Comparison of ENCODE assay signal across 22 cellular contexts in genomic region chr1:113938192-113938591, GRCh38. TPM values are rescaled to one million over a fixed set of nuclear protein-coding genes. Genes with fewer than 3 reads are reported as not detected.
DNase-seq lines count a peak whose midpoint lies in the region; ATAC-seq, FAIRE-seq and TF ChIP-seq lines count a peak whose summit lies in the region.
"Had no signal": no experiment of that assay in that cellular context is flagged by ENCODE, and none has a peak within 500 bp of the region (broad histone marks: within the 10 kb centered on the region; RNA-seq: fewer than 3 reads in every experiment).

No MANE protein-coding gene starts in this region.

- no peak for TF ChIP-seq RAD21 in HepG2 (CRISPR knock-in tag; IDR thresholded peaks at IDR 0.05)

- H2AFZ ChIP-seq in HepG2 (ENCODE audit: low read length) = no peak overlapping the region
- H2AFZ ChIP-seq in OCI-LY1 (ENCODE audit: low read length) = no peak overlapping the region

- peaks cover 35% of the 10 kb centered on the region for H3K4me1 ChIP-seq in HepG2 (ENCODE audit: insufficient read depth, low read length)
- H3K4me1 ChIP-seq in right lobe of liver = peaks cover 0 to 26% (median 12%) of the 10 kb centered on the region in 4 donors
- peaks cover 78% of the 10 kb centered on the region for H3K4me1 ChIP-seq in OCI-LY1 (ENCODE audit: insufficient read depth, low read length, severe bottlenecking)

- H3K9me2 ChIP-seq in OCI-LY1 (ENCODE audit: low read depth, low read length) = no peaks in the 10 kb centered on the region

- no peaks in the 10 kb centered on the region for H3K9me3 Mint-ChIP-seq in brain
- H3K9me3 Mint-ChIP-seq in stimulated activated naive CD8-positive, alpha-beta T cell treated with anti-CD3 and anti-CD28 coated beads, Interleukin-15, amount 100 ng/mL, for 72 hours = peaks cover 2 to 3% of the 10 kb centered on the region in 2 donors

- peaks cover 29% of the 10 kb centered on the region for H3K36me3 Mint-ChIP-seq in brain

- no peaks in the 10 kb centered on the region for H3K27me3 ChIP-seq in HepG2 (ENCODE audit: control insufficient read depth in 1 of 2, insufficient read depth in 2 of 2, low read length in 2 of 2)
- no peaks in the 10 kb centered on the region for H3K27me3 ChIP-seq in right lobe of liver
- no peaks in the 10 kb centered on the region for H3K27me3 ChIP-seq in OCI-LY1 (ENCODE audit: insufficient read depth, low read length)
- H3K27me3 ChIP-seq: brain microvascular endothelial cell, ovary had no signal

- intact Hi-C loops in HepG2 (cut with micrococcal nuclease; ENCODE audit: unreplicated experiment) (no loop called here), right lobe of liver (cut with DNase I) (no loop called here)

- ATAC-seq in HepG2 = no peak
- no peak for ATAC-seq in right lobe of liver
- no peak for ATAC-seq in stimulated activated naive CD8-positive, alpha-beta T cell treated with anti-CD3 and anti-CD28 coated beads, Interleukin-15, amount 100 ng/mL, for 72 hours
- no peak for ATAC-seq in GM21526 (IDR thresholded peaks at IDR 0.05; ENCODE audit: low FRiP score, unreplicated experiment)
- ATAC-seq: left cardiac atrium had no signal

- H3K4me2 ChIP-seq in HepG2 (ENCODE audit: low read depth, low read length) (no peak overlapping the region), OCI-LY1 (ENCODE audit: low read length) (no peak overlapping the region)

- in situ Hi-C loops in HepG2 (cut with HindIII; ENCODE audit: extremely low pct_ligation_motif_present, low pct_unique_long_range_greater_than_20kb) = no loop called here

- TF ChIP-seq CTCF in HepG2 (CRISPR knock-in tag; IDR thresholded peaks at IDR 0.05) = no peak
- TF ChIP-seq CTCF in right lobe of liver (IDR thresholded peaks at IDR 0.05) = no peak
- no peak for TF ChIP-seq CTCF in OCI-LY1 (IDR thresholded peaks at IDR 0.05; ENCODE audit: low read length)
- TF ChIP-seq CTCF in brain (conservative IDR thresholded peaks at IDR 0.05) = no peak

- H3K27me3 Mint-ChIP-seq in brain = no peaks in the 10 kb centered on the region
- H3K27me3 Mint-ChIP-seq in stimulated activated naive CD8-positive, alpha-beta T cell treated with anti-CD3 and anti-CD28 coated beads, Interleukin-15, amount 100 ng/mL, for 72 hours = no peaks in the 10 kb centered on the region

- no peak overlapping the region for H3K4me3 ChIP-seq in HepG2 (replicated peaks in 1 of 3; ENCODE audit: insufficient read depth in 1 of 3, low read depth in 2 of 3, low read length in 3 of 3)
- H3K4me3 ChIP-seq in right lobe of liver = no peak overlapping the region
- H3K4me3 ChIP-seq in OCI-LY1 (ENCODE audit: low read depth, low read length, poor library complexity, severe bottlenecking) = no peak overlapping the region
- H3K4me3 ChIP-seq: ovary, thoracic aorta had no signal

- CTCF ChIA-PET in HepG2 (lab: Yijun Ruan, JAX; ENCODE audit: low intra/inter-chr PET ratio, low total read pairs) = no interaction called here

- FAIRE-seq in HepG2 (lab: Jason Lieb, UNC) = no peak
- FAIRE-seq: frontal cortex had no signal

- peak overlapping the region in 3 of 5 experiments; percentile 7 to 74 (median 61) for H3K27ac Mint-ChIP-seq in brain
- peak overlapping the region; percentile 15 to 49 for H3K27ac Mint-ChIP-seq in stimulated activated naive CD8-positive, alpha-beta T cell treated with anti-CD3 and anti-CD28 coated beads, Interleukin-15, amount 100 ng/mL, for 72 hours

- no peaks in the 10 kb centered on the region for H3F3A ChIP-seq in OCI-LY1 (ENCODE audit: insufficient read depth, low read length)

- H3K27ac ChIP-seq in HepG2 (ENCODE audit: extremely low read length, insufficient read depth, low read length) (no peak overlapping the region), right lobe of liver (no peak overlapping the region), OCI-LY1 (ENCODE audit: low read depth, low read length, poor library complexity, severe bottlenecking) (peak overlapping the region; percentile 92)
- H3K27ac ChIP-seq: brain microvascular endothelial cell, ovary, thoracic aorta had no signal

- peaks cover 64% of the 10 kb centered on the region for H3K4me1 Mint-ChIP-seq in brain
- H3K4me1 Mint-ChIP-seq in stimulated activated naive CD8-positive, alpha-beta T cell treated with anti-CD3 and anti-CD28 coated beads, Interleukin-15, amount 100 ng/mL, for 72 hours = peaks cover 86% of the 10 kb centered on the region

- H3K79me2 ChIP-seq in HepG2 (ENCODE audit: insufficient read depth, low read length) (peaks cover 84% of the 10 kb centered on the region), OCI-LY1 (ENCODE audit: insufficient read depth, low read length) (peaks cover 81% of the 10 kb centered on the region)

- TF ChIP-seq POLR2A in HepG2 (IDR thresholded peaks at IDR 0.05; ENCODE audit: insufficient read depth in 1 of 2, low read depth in 2 of 2, low read length in 2 of 2) (no peak), right lobe of liver (IDR thresholded peaks at IDR 0.05) (no peak)

- H4K20me1 ChIP-seq in HepG2 (ENCODE audit: insufficient read depth, low read length) (peaks cover 11% of the 10 kb centered on the region), OCI-LY1 (ENCODE audit: insufficient read depth, low read length) (no peaks in the 10 kb centered on the region)

- POLR2A ChIA-PET in HepG2 (lab: Yijun Ruan, JAX) = interaction anchor here (3.2 kb wide), 1 partner anchor 9 kb away, joined by 10 read pairs; the partner anchor contains the start of gene HIPK1

- WGBS in HepG2 (ENCODE audit: low lambda C conversion rate) = 76% methylated on average over 5 of the region's 5 CpGs
- WGBS in right lobe of liver (ENCODE audit: insufficient coverage, low coverage, low lambda C conversion rate, missing lambda C conversion rate) = 69% methylated on average over 4 of the region's 5 CpGs

- DNase-seq in HepG2 (ENCODE audit: low spot score) (no peak), right lobe of liver (no peak), HCEC 1CT (no peak), NCI-H226 (no peak)
- DNase-seq in stimulated activated naive CD8-positive, alpha-beta T cell treated with anti-CD3 and anti-CD28 coated beads, Interleukin-15, amount 100 ng/mL, for 72 hours = no peak
- DNase-seq: activated CD8-positive, alpha-beta memory T cell treated with anti-CD3 and anti-CD28 coated beads for 24 hours; activated gamma-delta T cell treated with Interleukin-2 at 50 U/mL for 16 hours; brain microvascular endothelial cell; cortex of kidney; DMS153; left cardiac atrium; NCI-H1048; NCI-H69; ovary; stimulated activated CD4-positive, alpha-beta T cell treated with anti-CD3 and anti-CD28 coated beads, Interleukin-4, amount 100 ng/mL, for 4 hours; stimulated activated CD8-positive, alpha-beta memory T cell treated with anti-CD3 and anti-CD28 coated beads, Interleukin-4, amount 100 ng/mL, for 48 hours had no signal

- H3K9me3 ChIP-seq in HepG2 (ENCODE audit: low read length) = no peaks in the 10 kb centered on the region
- no peaks in the 10 kb centered on the region for H3K9me3 ChIP-seq in right lobe of liver
- no peaks in the 10 kb centered on the region for H3K9me3 ChIP-seq in OCI-LY1 (ENCODE audit: low read length)
- H3K9me3 ChIP-seq: ovary, thoracic aorta had no signal

- BruUV-seq in HepG2 (replicated peaks; lab: Mats Ljungman, UMichigan) = no TSS peak

- no peak overlapping the region for H3K4me3 Mint-ChIP-seq in brain
- H3K4me3 Mint-ChIP-seq in stimulated activated naive CD8-positive, alpha-beta T cell treated with anti-CD3 and anti-CD28 coated beads, Interleukin-15, amount 100 ng/mL, for 72 hours = peak overlapping the region; percentile 44 to 50

- H3K9ac ChIP-seq in HepG2 (ENCODE audit: insufficient read depth, low read depth, low read length) = no peak overlapping the region
- H3K9ac ChIP-seq in OCI-LY1 (ENCODE audit: low read length) = no peak overlapping the region

- TF ChIP-seq EP300 in HepG2 (IDR thresholded peaks at IDR 0.05; ENCODE audit: low read depth in 2 of 2, low read length in 2 of 2) (no peak), HepG2 (CRISPR knock-in tag; IDR thresholded peaks at IDR 0.05; ENCODE audit: borderline replicate concordance) (no peak)

- peaks cover 7 to 22% of the 10 kb centered on the region in 2 experiments; a peak in 4 of 5 replicates for H3K36me3 ChIP-seq in HepG2 (replicated peaks in 1 of 2; ENCODE audit: control insufficient read depth in 1 of 2, insufficient read depth in 2 of 2, low read length in 2 of 2)
- H3K36me3 ChIP-seq in right lobe of liver = peaks cover 0 to 5% (median 0%) of the 10 kb centered on the region in 4 donors
- H3K36me3 ChIP-seq in OCI-LY1 (ENCODE audit: insufficient read depth, low read length) = peaks cover 22% of the 10 kb centered on the region
- H3K36me3 ChIP-seq: ovary had no signal

RNA-seq across cellular contexts. Expression of gene HIPK1, which starts 9.1 kb away (rescaled TPM):
- total RNA-seq in HepG2 (2016; rRNA removed; fragmentation: Illumina TruSeq; extraction: Trizol) = 20.8 and 28.9 TPM in 2 replicates
- 2.6 and 3.3 TPM in 2 replicates for total RNA-seq in HepG2 (2016; cell fraction: cytosol; rRNA removed; fragmentation: Illumina TruSeq; extraction: Trizol; ENCODE audit: low read depth)
- 21.2 and 27.9 TPM in 2 replicates for total RNA-seq in HepG2 (2016; cell fraction: insoluble cytoplasmic fraction; rRNA removed; fragmentation: Illumina TruSeq; extraction: Trizol)
- 9.1 and 10.1 TPM in 2 replicates for total RNA-seq in HepG2 (2016; cell fraction: membrane; rRNA removed; fragmentation: Illumina TruSeq; extraction: Trizol)
- total RNA-seq in HepG2 (2016; cell fraction: nucleus; rRNA removed; fragmentation: Illumina TruSeq; extraction: Trizol) = 17.6 and 20.7 TPM in 2 replicates
- 31.8 and 33.4 TPM in 2 replicates for polyA plus RNA-seq in HepG2 (2011; rRNA removed)
- 23.7 and 24.9 TPM in 2 replicates for polyA plus RNA-seq in HepG2 (2011; cell fraction: cytosol; rRNA removed)
- polyA plus RNA-seq in HepG2 (2011; cell fraction: nucleus; rRNA removed) = 27.2 and 33.2 TPM in 2 replicates
- polyA plus RNA-seq in HepG2 (2012) = 17.6 and 21.9 TPM in 2 replicates
- 0.47 and 0.53 TPM in 2 replicates for polyA plus RNA-seq in HepG2 (2016; cell fraction: cytosol; fragmentation: Illumina TruSeq; extraction: Trizol; ENCODE audit: low read depth)
- polyA plus RNA-seq in HepG2 (2016; cell fraction: insoluble cytoplasmic fraction; fragmentation: Illumina TruSeq; extraction: Trizol; ENCODE audit: low read depth) = 22.0 and 23.3 TPM in 2 replicates
- polyA plus RNA-seq in HepG2 (2016; cell fraction: membrane; fragmentation: Illumina TruSeq; extraction: Trizol; ENCODE audit: low read depth) = 3.1 and 4.1 TPM in 2 replicates
- 21.7 and 22.1 TPM in 2 replicates for polyA plus RNA-seq in HepG2 (2016; cell fraction: nucleus; fragmentation: Illumina TruSeq; extraction: Trizol; ENCODE audit: insufficient read depth, low read depth)
- polyA minus RNA-seq in HepG2 (2011; rRNA and poly(A)+ RNA removed; ENCODE audit: low replicate concordance) = 188 and 239 TPM in 2 replicates
- 49.5 and 56.5 TPM in 2 replicates for polyA minus RNA-seq in HepG2 (2011; cell fraction: cytosol; rRNA and poly(A)+ RNA removed)
- polyA minus RNA-seq in HepG2 (2011; cell fraction: nucleus; rRNA and poly(A)+ RNA removed) = 32.8 and 43.5 TPM in 2 replicates
- total RNA-seq in right lobe of liver = 10 to 100 TPM; 19.0 to 29.6 (median 23.5) TPM
- polyA plus RNA-seq in brain (ENCODE audit: insufficient read depth, low read depth, low replicate concordance) = 39.3 TPM

RNA-seq across cellular contexts. Expression of gene DCLRE1B, which starts 33.1 kb away (rescaled TPM):
- total RNA-seq in HepG2 (2016; rRNA removed; fragmentation: Illumina TruSeq; extraction: Trizol) = 8.0 and 11.5 TPM in 2 replicates
- 1.3 and 1.4 TPM in 2 replicates for total RNA-seq in HepG2 (2016; cell fraction: cytosol; rRNA removed; fragmentation: Illumina TruSeq; extraction: Trizol; ENCODE audit: low read depth)
- total RNA-seq in HepG2 (2016; cell fraction: insoluble cytoplasmic fraction; rRNA removed; fragmentation: Illumina TruSeq; extraction: Trizol) = 7.3 and 9.5 TPM in 2 replicates
- 5.6 and 5.7 TPM in 2 replicates for total RNA-seq in HepG2 (2016; cell fraction: membrane; rRNA removed; fragmentation: Illumina TruSeq; extraction: Trizol)
- 3.4 and 4.6 TPM in 2 replicates for total RNA-seq in HepG2 (2016; cell fraction: nucleus; rRNA removed; fragmentation: Illumina TruSeq; extraction: Trizol)
- 2.3 and 2.7 TPM in 2 replicates for polyA plus RNA-seq in HepG2 (2011; rRNA removed)
- 2.3 and 2.9 TPM in 2 replicates for polyA plus RNA-seq in HepG2 (2011; cell fraction: cytosol; rRNA removed)
- polyA plus RNA-seq in HepG2 (2011; cell fraction: nucleus; rRNA removed) = 1.4 and 1.5 TPM in 2 replicates
- 4.4 and 6.4 TPM in 2 replicates for polyA plus RNA-seq in HepG2 (2012)
- 1.1 and 1.4 TPM in 2 replicates for polyA plus RNA-seq in HepG2 (2016; cell fraction: cytosol; fragmentation: Illumina TruSeq; extraction: Trizol; ENCODE audit: low read depth)
- polyA plus RNA-seq in HepG2 (2016; cell fraction: insoluble cytoplasmic fraction; fragmentation: Illumina TruSeq; extraction: Trizol; ENCODE audit: low read depth) = 12.5 and 13.5 TPM in 2 replicates
- polyA plus RNA-seq in HepG2 (2016; cell fraction: membrane; fragmentation: Illumina TruSeq; extraction: Trizol; ENCODE audit: low read depth) = 3.2 and 5.2 TPM in 2 replicates
- 6.1 and 6.6 TPM in 2 replicates for polyA plus RNA-seq in HepG2 (2016; cell fraction: nucleus; fragmentation: Illumina TruSeq; extraction: Trizol; ENCODE audit: insufficient read depth, low read depth)
- 5.8 and 20.0 TPM in 2 replicates for polyA minus RNA-seq in HepG2 (2011; rRNA and poly(A)+ RNA removed; ENCODE audit: low replicate concordance)
- polyA minus RNA-seq in HepG2 (2011; cell fraction: cytosol; rRNA and poly(A)+ RNA removed) = 2.1 and 2.3 TPM in 2 replicates
- polyA minus RNA-seq in HepG2 (2011; cell fraction: nucleus; rRNA and poly(A)+ RNA removed) = 1.4 and 1.7 TPM in 2 replicates
- 1 to 10 TPM; 1.6 to 3.3 (median 1.9) TPM for total RNA-seq in right lobe of liver
- polyA plus RNA-seq in brain (ENCODE audit: insufficient read depth, low read depth, low replicate concordance) = 8.8 TPM

RNA-seq across cellular contexts. Expression of gene AP4B1, which starts 33.6 kb away (rescaled TPM):
- total RNA-seq in HepG2 (2016; rRNA removed; fragmentation: Illumina TruSeq; extraction: Trizol) (9.7 and 12.0 TPM in 2 replicates), right lobe of liver (1 to 10 TPM; 6.0 to 9.0 (median 7.0) TPM)
- total RNA-seq in HepG2 (2016; cell fraction: cytosol; rRNA removed; fragmentation: Illumina TruSeq; extraction: Trizol; ENCODE audit: low read depth) = 2.7 and 3.8 TPM in 2 replicates
- total RNA-seq in HepG2 (2016; cell fraction: insoluble cytoplasmic fraction; rRNA removed; fragmentation: Illumina TruSeq; extraction: Trizol) = 11.0 TPM in 2 replicates
- total RNA-seq in HepG2 (2016; cell fraction: membrane; rRNA removed; fragmentation: Illumina TruSeq; extraction: Trizol) = 3.2 and 4.5 TPM in 2 replicates
- 9.5 and 10.7 TPM in 2 replicates for total RNA-seq in HepG2 (2016; cell fraction: nucleus; rRNA removed; fragmentation: Illumina TruSeq; extraction: Trizol)
- polyA plus RNA-seq in HepG2 (2011; rRNA removed) (7.7 and 8.5 TPM in 2 replicates), brain (ENCODE audit: insufficient read depth, low read depth, low replicate concordance) (8.2 TPM)
- 3.2 and 3.9 TPM in 2 replicates for polyA plus RNA-seq in HepG2 (2011; cell fraction: cytosol; rRNA removed)
- polyA plus RNA-seq in HepG2 (2011; cell fraction: nucleus; rRNA removed) = 19.9 and 25.7 TPM in 2 replicates
- polyA plus RNA-seq in HepG2 (2012) = 5.9 and 7.4 TPM in 2 replicates
- polyA plus RNA-seq in HepG2 (2016; cell fraction: cytosol; fragmentation: Illumina TruSeq; extraction: Trizol; ENCODE audit: low read depth) = 0.76 and 0.99 TPM in 2 replicates
- polyA plus RNA-seq in HepG2 (2016; cell fraction: insoluble cytoplasmic fraction; fragmentation: Illumina TruSeq; extraction: Trizol; ENCODE audit: low read depth) = 7.3 and 8.2 TPM in 2 replicates
- 1.7 and 1.8 TPM in 2 replicates for polyA plus RNA-seq in HepG2 (2016; cell fraction: membrane; fragmentation: Illumina TruSeq; extraction: Trizol; ENCODE audit: low read depth)
- polyA plus RNA-seq in HepG2 (2016; cell fraction: nucleus; fragmentation: Illumina TruSeq; extraction: Trizol; ENCODE audit: insufficient read depth, low read depth) = 25.9 and 26.7 TPM in 2 replicates
- polyA minus RNA-seq in HepG2 (2011; rRNA and poly(A)+ RNA removed; ENCODE audit: low replicate concordance) = 6.5 and 29.5 TPM in 2 replicates
- 4.1 and 4.3 TPM in 2 replicates for polyA minus RNA-seq in HepG2 (2011; cell fraction: cytosol; rRNA and poly(A)+ RNA removed)
- 33.3 and 38.8 TPM in 2 replicates for polyA minus RNA-seq in HepG2 (2011; cell fraction: nucleus; rRNA and poly(A)+ RNA removed)

RNA-seq across cellular contexts. Expression of gene OLFML3, which starts 41.1 kb away (rescaled TPM):
- total RNA-seq in HepG2 (2016; rRNA removed; fragmentation: Illumina TruSeq; extraction: Trizol) = 2.1 and 5.1 TPM in 2 replicates
- total RNA-seq in HepG2 (2016; cell fraction: cytosol; rRNA removed; fragmentation: Illumina TruSeq; extraction: Trizol; ENCODE audit: low read depth) = 0.71 and 0.81 TPM in 2 replicates
- 1.9 and 5.7 TPM in 2 replicates for total RNA-seq in HepG2 (2016; cell fraction: insoluble cytoplasmic fraction; rRNA removed; fragmentation: Illumina TruSeq; extraction: Trizol)
- total RNA-seq in HepG2 (2016; cell fraction: membrane; rRNA removed; fragmentation: Illumina TruSeq; extraction: Trizol) = 1.1 TPM in 2 replicates
- total RNA-seq in HepG2 (2016; cell fraction: nucleus; rRNA removed; fragmentation: Illumina TruSeq; extraction: Trizol) = 4.8 and 6.4 TPM in 2 replicates
- polyA plus RNA-seq in HepG2 (2011; rRNA removed) = 1.4 and 2.0 TPM in 2 replicates
- 1.3 and 1.9 TPM in 2 replicates for polyA plus RNA-seq in HepG2 (2011; cell fraction: cytosol; rRNA removed)
- polyA plus RNA-seq in HepG2 (2011; cell fraction: nucleus; rRNA removed) = 0.76 and 0.92 TPM in 2 replicates
- polyA plus RNA-seq in HepG2 (2012) = 0.63 and 1.3 TPM in 2 replicates
- 0.66 and 0.72 TPM in 2 replicates for polyA plus RNA-seq in HepG2 (2016; cell fraction: cytosol; fragmentation: Illumina TruSeq; extraction: Trizol; ENCODE audit: low read depth)
- 2.1 and 2.5 TPM in 2 replicates for polyA plus RNA-seq in HepG2 (2016; cell fraction: insoluble cytoplasmic fraction; fragmentation: Illumina TruSeq; extraction: Trizol; ENCODE audit: low read depth)
- 0.92 and 1.4 TPM in 2 replicates for polyA plus RNA-seq in HepG2 (2016; cell fraction: membrane; fragmentation: Illumina TruSeq; extraction: Trizol; ENCODE audit: low read depth)
- polyA plus RNA-seq in HepG2 (2016; cell fraction: nucleus; fragmentation: Illumina TruSeq; extraction: Trizol; ENCODE audit: insufficient read depth, low read depth) = 8.2 and 9.1 TPM in 2 replicates
- polyA minus RNA-seq in HepG2 (2011; rRNA and poly(A)+ RNA removed; ENCODE audit: low replicate concordance) = 0.37 and 3.1 TPM in 2 replicates
- 0.40 and 0.88 TPM in 2 replicates for polyA minus RNA-seq in HepG2 (2011; cell fraction: cytosol; rRNA and poly(A)+ RNA removed)
- 0.77 and 1.1 TPM in 2 replicates for polyA minus RNA-seq in HepG2 (2011; cell fraction: nucleus; rRNA and poly(A)+ RNA removed)
- total RNA-seq in right lobe of liver = 10 to 100 TPM in 1 of 6 experiments, 1 to 10 TPM in 5; 1.8 to 13.8 (median 6.6) TPM
- 17.0 TPM for polyA plus RNA-seq in brain (ENCODE audit: insufficient read depth, low read depth, low replicate concordance)
- total RNA-seq: SK-MEL-5 had no signal

RNA-seq across cellular contexts. Expression of gene BCL2L15, which starts 50.8 kb away (rescaled TPM):
- total RNA-seq in HepG2 (2016; rRNA removed; fragmentation: Illumina TruSeq; extraction: Trizol) = 0.27 TPM in 1 of 2 replicates, not detected in the other
- total RNA-seq in HepG2 (2016; cell fraction: cytosol; rRNA removed; fragmentation: Illumina TruSeq; extraction: Trizol; ENCODE audit: low read depth) = not detected in 2 replicates
- 0.04 and 0.09 TPM in 2 replicates for total RNA-seq in HepG2 (2016; cell fraction: insoluble cytoplasmic fraction; rRNA removed; fragmentation: Illumina TruSeq; extraction: Trizol)
- total RNA-seq in HepG2 (2016; cell fraction: membrane; rRNA removed; fragmentation: Illumina TruSeq; extraction: Trizol) = 0.07 TPM in 1 of 2 replicates, not detected in the other
- 0.09 and 0.22 TPM in 2 replicates for total RNA-seq in HepG2 (2016; cell fraction: nucleus; rRNA removed; fragmentation: Illumina TruSeq; extraction: Trizol)
- polyA plus RNA-seq in HepG2 (2011; rRNA removed) = 0.03 TPM in 2 replicates
- polyA plus RNA-seq in HepG2 (2011; cell fraction: cytosol; rRNA removed) = not detected in 2 replicates
- polyA plus RNA-seq in HepG2 (2011; cell fraction: nucleus; rRNA removed) = 0.09 and 0.11 TPM in 2 replicates
- 0.03 TPM in 1 of 2 replicates, not detected in the other for polyA plus RNA-seq in HepG2 (2012)
- not detected in 2 replicates for polyA plus RNA-seq in HepG2 (2016; cell fraction: cytosol; fragmentation: Illumina TruSeq; extraction: Trizol; ENCODE audit: low read depth)
- polyA plus RNA-seq in HepG2 (2016; cell fraction: insoluble cytoplasmic fraction; fragmentation: Illumina TruSeq; extraction: Trizol; ENCODE audit: low read depth) = not detected in 2 replicates
- not detected in 2 replicates for polyA plus RNA-seq in HepG2 (2016; cell fraction: membrane; fragmentation: Illumina TruSeq; extraction: Trizol; ENCODE audit: low read depth)
- polyA plus RNA-seq in HepG2 (2016; cell fraction: nucleus; fragmentation: Illumina TruSeq; extraction: Trizol; ENCODE audit: insufficient read depth, low read depth) = 1.1 and 1.3 TPM in 2 replicates
- 0.47 TPM in 1 of 2 replicates, not detected in the other for polyA minus RNA-seq in HepG2 (2011; rRNA and poly(A)+ RNA removed; ENCODE audit: low replicate concordance)
- not detected in 2 replicates for polyA minus RNA-seq in HepG2 (2011; cell fraction: cytosol; rRNA and poly(A)+ RNA removed)
- polyA minus RNA-seq in HepG2 (2011; cell fraction: nucleus; rRNA and poly(A)+ RNA removed) = 0.37 and 0.52 TPM in 2 replicates
- total RNA-seq in right lobe of liver = under 1 TPM in 5 of 6 experiments, not detected in 1; 0.06 to 0.73 (median 0.13) TPM
- not detected for polyA plus RNA-seq in brain (ENCODE audit: insufficient read depth, low read depth, low replicate concordance)
- total RNA-seq: SK-MEL-5 had no signal

Comparison
In these comparisons a context has a peak if more than half of its experiments do, and no peak if none do; other contexts are left out.
1. H3K4me3 Mint-ChIP-seq: peak in stimulated activated naive CD8-positive, alpha-beta T cell treated with anti-CD3 and anti-CD28 coated beads, Interleukin-15, amount 100 ng/mL, for 72 hours (2 of 2); none in brain (0 of 5).